Comparison of ENCODE assay signal across 1 cellular context in the genomic region with DNA sequence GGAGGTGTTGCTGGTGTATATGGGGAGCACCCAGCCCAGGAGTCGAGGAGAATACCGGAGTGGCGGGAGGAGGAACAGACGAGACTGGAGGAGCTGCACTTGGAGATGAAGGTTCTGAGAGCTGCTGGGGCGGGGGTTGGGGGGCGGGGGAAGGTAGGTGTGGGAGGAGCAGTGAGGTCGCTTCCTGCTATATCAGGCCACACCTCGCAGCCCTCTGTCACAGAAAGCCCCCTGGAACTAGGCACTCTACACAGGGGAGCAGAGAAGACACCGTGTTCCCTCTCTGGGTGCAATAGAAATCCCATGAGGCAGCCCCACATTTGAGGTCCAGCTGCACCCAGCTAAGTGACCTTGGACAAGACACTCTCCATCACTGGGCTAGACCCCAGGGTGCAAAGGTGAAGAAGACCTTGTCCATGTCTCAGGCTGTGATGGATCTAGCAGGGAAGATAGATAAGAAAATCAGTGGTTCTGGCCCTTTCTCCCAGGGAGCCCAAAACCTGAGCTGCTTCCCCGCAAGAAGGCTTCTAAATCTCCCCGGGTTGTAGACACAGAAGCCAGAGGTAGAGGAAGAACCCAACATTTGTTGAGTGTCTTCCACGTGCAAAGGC.
TF ChIP-seq lines count a peak whose summit lies in the region.

No MANE protein-coding gene starts in this region.

TF ChIP-seq in GM23338, 12 proteins besides CTCF, POLR2A, EP300 and RAD21 (continued from another document):
- TF ChIP-seq, protein P1, sequence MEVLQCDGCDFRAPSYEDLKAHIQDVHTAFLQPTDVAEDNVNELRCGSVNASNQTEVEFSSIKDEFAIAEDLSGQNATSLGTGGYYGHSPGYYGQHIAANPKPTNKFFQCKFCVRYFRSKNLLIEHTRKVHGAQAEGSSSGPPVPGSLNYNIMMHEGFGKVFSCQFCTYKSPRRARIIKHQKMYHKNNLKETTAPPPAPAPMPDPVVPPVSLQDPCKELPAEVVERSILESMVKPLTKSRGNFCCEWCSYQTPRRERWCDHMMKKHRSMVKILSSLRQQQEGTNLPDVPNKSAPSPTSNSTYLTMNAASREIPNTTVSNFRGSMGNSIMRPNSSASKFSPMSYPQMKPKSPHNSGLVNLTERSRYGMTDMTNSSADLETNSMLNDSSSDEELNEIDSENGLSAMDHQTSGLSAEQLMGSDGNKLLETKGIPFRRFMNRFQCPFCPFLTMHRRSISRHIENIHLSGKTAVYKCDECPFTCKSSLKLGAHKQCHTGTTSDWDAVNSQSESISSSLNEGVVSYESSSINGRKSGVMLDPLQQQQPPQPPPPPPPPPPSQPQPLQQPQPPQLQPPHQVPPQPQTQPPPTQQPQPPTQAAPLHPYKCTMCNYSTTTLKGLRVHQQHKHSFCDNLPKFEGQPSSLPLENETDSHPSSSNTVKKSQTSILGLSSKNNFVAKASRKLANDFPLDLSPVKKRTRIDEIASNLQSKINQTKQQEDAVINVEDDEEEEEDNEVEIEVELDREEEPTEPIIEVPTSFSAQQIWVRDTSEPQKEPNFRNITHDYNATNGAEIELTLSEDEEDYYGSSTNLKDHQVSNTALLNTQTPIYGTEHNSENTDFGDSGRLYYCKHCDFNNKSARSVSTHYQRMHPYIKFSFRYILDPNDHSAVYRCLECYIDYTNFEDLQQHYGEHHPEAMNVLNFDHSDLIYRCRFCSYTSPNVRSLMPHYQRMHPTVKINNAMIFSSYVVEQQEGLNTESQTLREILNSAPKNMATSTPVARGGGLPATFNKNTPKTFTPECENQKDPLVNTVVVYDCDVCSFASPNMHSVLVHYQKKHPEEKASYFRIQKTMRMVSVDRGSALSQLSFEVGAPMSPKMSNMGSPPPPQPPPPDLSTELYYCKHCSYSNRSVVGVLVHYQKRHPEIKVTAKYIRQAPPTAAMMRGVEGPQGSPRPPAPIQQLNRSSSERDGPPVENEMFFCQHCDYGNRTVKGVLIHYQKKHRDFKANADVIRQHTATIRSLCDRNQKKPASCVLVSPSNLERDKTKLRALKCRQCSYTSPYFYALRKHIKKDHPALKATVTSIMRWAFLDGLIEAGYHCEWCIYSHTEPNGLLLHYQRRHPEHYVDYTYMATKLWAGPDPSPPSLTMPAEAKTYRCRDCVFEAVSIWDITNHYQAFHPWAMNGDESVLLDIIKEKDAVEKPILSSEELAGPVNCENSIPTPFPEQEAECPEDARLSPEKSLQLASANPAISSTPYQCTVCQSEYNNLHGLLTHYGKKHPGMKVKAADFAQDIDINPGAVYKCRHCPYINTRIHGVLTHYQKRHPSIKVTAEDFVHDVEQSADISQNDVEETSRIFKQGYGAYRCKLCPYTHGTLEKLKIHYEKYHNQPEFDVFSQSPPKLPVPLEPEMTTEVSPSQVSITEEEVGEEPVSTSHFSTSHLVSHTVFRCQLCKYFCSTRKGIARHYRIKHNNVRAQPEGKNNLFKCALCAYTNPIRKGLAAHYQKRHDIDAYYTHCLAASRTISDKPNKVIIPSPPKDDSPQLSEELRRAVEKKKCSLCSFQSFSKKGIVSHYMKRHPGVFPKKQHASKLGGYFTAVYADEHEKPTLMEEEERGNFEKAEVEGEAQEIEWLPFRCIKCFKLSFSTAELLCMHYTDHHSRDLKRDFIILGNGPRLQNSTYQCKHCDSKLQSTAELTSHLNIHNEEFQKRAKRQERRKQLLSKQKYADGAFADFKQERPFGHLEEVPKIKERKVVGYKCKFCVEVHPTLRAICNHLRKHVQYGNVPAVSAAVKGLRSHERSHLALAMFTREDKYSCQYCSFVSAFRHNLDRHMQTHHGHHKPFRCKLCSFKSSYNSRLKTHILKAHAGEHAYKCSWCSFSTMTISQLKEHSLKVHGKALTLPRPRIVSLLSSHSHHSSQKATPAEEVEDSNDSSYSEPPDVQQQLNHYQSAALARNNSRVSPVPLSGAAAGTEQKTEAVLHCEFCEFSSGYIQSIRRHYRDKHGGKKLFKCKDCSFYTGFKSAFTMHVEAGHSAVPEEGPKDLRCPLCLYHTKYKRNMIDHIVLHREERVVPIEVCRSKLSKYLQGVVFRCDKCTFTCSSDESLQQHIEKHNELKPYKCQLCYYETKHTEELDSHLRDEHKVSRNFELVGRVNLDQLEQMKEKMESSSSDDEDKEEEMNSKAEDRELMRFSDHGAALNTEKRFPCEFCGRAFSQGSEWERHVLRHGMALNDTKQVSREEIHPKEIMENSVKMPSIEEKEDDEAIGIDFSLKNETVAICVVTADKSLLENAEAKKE (CRISPR knock-in tag; IDR thresholded peaks at IDR 0.05) = no peak
- TF ChIP-seq STAT1 (IDR thresholded peaks at IDR 0.05; ENCODE audit: unreplicated experiment) (no peak), CREB1 (CRISPR knock-in tag; IDR thresholded peaks at IDR 0.05; ENCODE audit: low read depth) (no peak), ZNF331 (CRISPR knock-in tag; IDR thresholded peaks at IDR 0.05; ENCODE audit: low read depth) (no peak), POLR2AphosphoS5 (IDR thresholded peaks at IDR 0.05; ENCODE audit: low read depth) (no peak), ETS1 (IDR thresholded peaks at IDR 0.05) (no peak)
- TF ChIP-seq, protein P2, sequence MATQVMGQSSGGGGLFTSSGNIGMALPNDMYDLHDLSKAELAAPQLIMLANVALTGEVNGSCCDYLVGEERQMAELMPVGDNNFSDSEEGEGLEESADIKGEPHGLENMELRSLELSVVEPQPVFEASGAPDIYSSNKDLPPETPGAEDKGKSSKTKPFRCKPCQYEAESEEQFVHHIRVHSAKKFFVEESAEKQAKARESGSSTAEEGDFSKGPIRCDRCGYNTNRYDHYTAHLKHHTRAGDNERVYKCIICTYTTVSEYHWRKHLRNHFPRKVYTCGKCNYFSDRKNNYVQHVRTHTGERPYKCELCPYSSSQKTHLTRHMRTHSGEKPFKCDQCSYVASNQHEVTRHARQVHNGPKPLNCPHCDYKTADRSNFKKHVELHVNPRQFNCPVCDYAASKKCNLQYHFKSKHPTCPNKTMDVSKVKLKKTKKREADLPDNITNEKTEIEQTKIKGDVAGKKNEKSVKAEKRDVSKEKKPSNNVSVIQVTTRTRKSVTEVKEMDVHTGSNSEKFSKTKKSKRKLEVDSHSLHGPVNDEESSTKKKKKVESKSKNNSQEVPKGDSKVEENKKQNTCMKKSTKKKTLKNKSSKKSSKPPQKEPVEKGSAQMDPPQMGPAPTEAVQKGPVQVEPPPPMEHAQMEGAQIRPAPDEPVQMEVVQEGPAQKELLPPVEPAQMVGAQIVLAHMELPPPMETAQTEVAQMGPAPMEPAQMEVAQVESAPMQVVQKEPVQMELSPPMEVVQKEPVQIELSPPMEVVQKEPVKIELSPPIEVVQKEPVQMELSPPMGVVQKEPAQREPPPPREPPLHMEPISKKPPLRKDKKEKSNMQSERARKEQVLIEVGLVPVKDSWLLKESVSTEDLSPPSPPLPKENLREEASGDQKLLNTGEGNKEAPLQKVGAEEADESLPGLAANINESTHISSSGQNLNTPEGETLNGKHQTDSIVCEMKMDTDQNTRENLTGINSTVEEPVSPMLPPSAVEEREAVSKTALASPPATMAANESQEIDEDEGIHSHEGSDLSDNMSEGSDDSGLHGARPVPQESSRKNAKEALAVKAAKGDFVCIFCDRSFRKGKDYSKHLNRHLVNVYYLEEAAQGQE (IDR thresholded peaks at IDR 0.05; ENCODE audit: unreplicated experiment) = no peak
